ENCODE assay signal across 24 cellular contexts in genomic region chr14:54708982-54709381, GRCh38.
"Had no signal": no experiment of that assay in that cellular context is flagged by ENCODE, and none has a peak within 500 bp of the region (broad histone marks: within the 10 kb centered on the region; RNA-seq: fewer than 3 reads in every experiment).

No MANE protein-coding gene starts in this region.

- FAIRE-seq: bronchial epithelial cell, TTC549 had no signal

- H3K4me1 Mint-ChIP-seq: central memory CD8-positive, alpha-beta T cell had no signal

- H3K4me3 Mint-ChIP-seq: activated B cell treated with CpG ODN at 0.5 μM for 24 hours; activated CD8-positive, alpha-beta T cell treated with anti-CD3 and anti-CD28 coated beads, Interleukin-2, amount 10 ng/mL, durations not matched to agents 7 days and 5 days; central memory CD8-positive, alpha-beta T cell; T-cell had no signal

- ATAC-seq: body of pancreas, T-cell had no signal

- DNase-seq: activated B cell treated with CpG ODN at 0.5 μM for 24 hours; activated CD8-positive, alpha-beta memory T cell treated with anti-CD3 and anti-CD28 coated beads, Interleukin-2, amount 50 U/mL, for 48 hours; activated naive CD4-positive, alpha-beta T cell treated with anti-CD3 and anti-CD28 coated beads, Interleukin-2, amount 50 U/mL, for 16 hours; activated T-cell treated with anti-CD3 and anti-CD28 coated beads, Interleukin-2, amount 50 U/mL, for 1 hour; amniotic stem cell; body of pancreas; KBM-7; NCI-H1092; NCI-H1417; NCI-H1930; NCI-H2107; NCI-H2171 treated with DMSO at 0.1 percent for 48 hours; NCI-H345; NCI-H510A; NCI-H526 treated with DMSO at 0.1 percent for 48 hours; NCI-H82; SIG-M5; T-cell; T1000 had no signal

- H3K27me3 ChIP-seq: ascending aorta, body of pancreas had no signal

- H3K9me3 Mint-ChIP-seq: central memory CD8-positive, alpha-beta T cell had no signal

- H3K27me3 Mint-ChIP-seq: activated B cell treated with CpG ODN at 0.5 μM for 24 hours; central memory CD8-positive, alpha-beta T cell; T-cell had no signal

- H3K27ac ChIP-seq: body of pancreas had no signal

- H3K9me3 ChIP-seq: ascending aorta, body of pancreas had no signal

- H3K27ac Mint-ChIP-seq: activated B cell treated with CpG ODN at 0.5 μM for 24 hours; activated CD8-positive, alpha-beta T cell treated with anti-CD3 and anti-CD28 coated beads, Interleukin-2, amount 10 ng/mL, durations not matched to agents 7 days and 5 days; T-cell had no signal

- H3K4me1 ChIP-seq: body of pancreas had no signal

- H3K4me3 ChIP-seq: ascending aorta, body of pancreas had no signal

- H3K36me3 ChIP-seq: ascending aorta had no signal

- H3K36me3 Mint-ChIP-seq: T-cell had no signal
